Comparison of ENCODE assay signal across 30 cellular contexts in genomic region chr16:61332461-61332860, GRCh38.
"Had no signal": no experiment of that assay in that cellular context is flagged by ENCODE, and none has a peak within 500 bp of the region (broad histone marks: within the 10 kb centered on the region; RNA-seq: fewer than 3 reads in every experiment).

No MANE protein-coding gene starts in this region.

- H3K4me3 ChIP-seq: K562, SJSA1 had no signal

- H3K4me1 ChIP-seq: SJSA1 had no signal

- FAIRE-seq: bronchial epithelial cell, colon, K562 had no signal

- H3K9me3 ChIP-seq: SJSA1, SK-N-SH had no signal

- H3K27me3 ChIP-seq: SJSA1 had no signal

- DNase-seq: activated CD4-positive, alpha-beta memory T cell treated with anti-CD3 and anti-CD28 coated beads for 36 hours; activated CD4-positive, alpha-beta T cell treated with anti-CD3 and anti-CD28 coated beads for 4 hours; activated CD4-positive, alpha-beta T cell treated with anti-CD3 and anti-CD28 coated beads, Interleukin-2, amount 50 U/mL, for 1 hour; activated CD8-positive, alpha-beta memory T cell treated with anti-CD3 and anti-CD28 coated beads, Interleukin-2, amount 50 U/mL, for 4 hours; activated effector memory CD4-positive, alpha-beta T cell treated with Interleukin-2 at 50 U/mL for 16 hours; activated naive CD4-positive, alpha-beta T cell treated with anti-CD3 and anti-CD28 coated beads, Interleukin-2, amount 10 ng/mL, durations not matched to agents 7 days and 5 days; activated naive CD8-positive, alpha-beta T cell treated with anti-CD3 and anti-CD28 coated beads, Interleukin-2, amount 50 U/mL, for 24 hours; activated T-cell treated with anti-CD3 and anti-CD28 coated beads for 4 hours; activated T-cell treated with anti-CD3 and anti-CD28 coated beads, Interleukin-2, amount 50 U/mL, for 4 hours; anterior cingulate cortex; central memory CD4-positive, alpha-beta T cell; NCI-H1105; NCI-H1417 treated with DMSO at 0.1 percent for 48 hours; NCI-H187 treated with DMSO at 0.1 percent for 48 hours; NCI-H2081; NCI-H2171 treated with DMSO at 0.1 percent for 48 hours; NCI-H2227 treated with DMSO at 0.1 percent for 48 hours; NCI-H446; NCI-H510A treated with DMSO at 0.1 percent for 48 hours; NCI-H526 treated with DMSO at 0.1 percent for 48 hours; NK-92 treated with Interleukin-12 subunit alpha and Interleukin-12 subunit beta, amount 100 ng/mL, for 24 hours; OCI-M1; Right ventricle myocardium superior; SK-N-SH had no signal

- ATAC-seq: activated CD4-positive, CD25-positive, alpha-beta regulatory T cell treated with anti-CD3 and anti-CD28 coated beads, Interleukin-2, amount 50 U/mL, for 24 hours; activated naive CD8-positive, alpha-beta T cell treated with anti-CD3 and anti-CD28 coated beads, Interleukin-2, amount 50 U/mL, for 24 hours; activated T-cell treated with anti-CD3 and anti-CD28 coated beads, Interleukin-2, amount 50 U/mL, for 4 hours; K562; WTC11 had no signal

- H3K27ac ChIP-seq: SJSA1 had no signal

- H3K36me3 ChIP-seq: SJSA1 had no signal
